Comparison of ENCODE assay signal across 25 cellular contexts in the genomic region with DNA sequence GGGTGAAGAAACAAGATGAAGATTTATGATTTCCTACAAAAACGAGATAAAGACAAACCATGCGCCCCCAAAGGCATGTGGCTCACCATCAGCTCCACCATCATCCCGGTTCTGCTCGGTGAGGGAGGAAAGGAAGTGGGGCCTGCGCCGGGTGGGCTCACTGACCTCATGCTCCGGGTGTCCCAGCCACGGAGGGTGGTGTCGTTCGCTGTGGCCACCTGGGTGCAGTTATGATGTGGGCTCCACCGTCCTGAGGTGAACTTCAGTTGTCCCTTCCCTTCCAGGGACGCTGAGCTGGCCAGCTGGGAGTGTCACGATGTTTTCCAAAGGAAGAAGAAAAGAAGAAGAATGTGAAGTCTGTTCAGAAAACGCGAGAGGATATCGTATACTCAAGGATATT.
"Had no signal": no experiment of that assay in that cellular context is flagged by ENCODE, and none has a peak within 500 bp of the region (broad histone marks: within the 10 kb centered on the region; RNA-seq: fewer than 3 reads in every experiment).

No MANE protein-coding gene starts in this region.

- H3K27me3 Mint-ChIP-seq: activated CD4-positive, alpha-beta memory T cell treated with anti-CD3 and anti-CD28 coated beads, Interleukin-2, amount 10 ng/mL, durations not matched to agents 7 days and 5 days; activated CD4-positive, alpha-beta T cell treated with anti-CD3 and anti-CD28 coated beads, Interleukin-2, amount 10 ng/mL, durations not matched to agents 7 days and 5 days; activated naive CD4-positive, alpha-beta T cell treated with anti-CD3 and anti-CD28 coated beads, Interleukin-2, amount 50 U/mL, for 24 hours; activated naive CD8-positive, alpha-beta T cell treated with anti-CD3 and anti-CD28 coated beads, Interleukin-2, amount 50 U/mL, for 24 hours had no signal

- FAIRE-seq: keratinocyte had no signal

- H3K9me3 ChIP-seq: psoas muscle, thoracic aorta, uterus had no signal

- H3K36me3 ChIP-seq: uterus had no signal

- H3K4me3 Mint-ChIP-seq: activated CD4-positive, alpha-beta memory T cell treated with anti-CD3 and anti-CD28 coated beads, Interleukin-2, amount 10 ng/mL, durations not matched to agents 7 days and 5 days; activated CD4-positive, alpha-beta T cell treated with anti-CD3 and anti-CD28 coated beads, Interleukin-2, amount 10 ng/mL, durations not matched to agents 7 days and 5 days; activated naive CD4-positive, alpha-beta T cell treated with anti-CD3 and anti-CD28 coated beads, Interleukin-2, amount 50 U/mL, for 24 hours; activated naive CD8-positive, alpha-beta T cell treated with anti-CD3 and anti-CD28 coated beads, Interleukin-2, amount 50 U/mL, for 24 hours; activated T-cell treated with anti-CD3 and anti-CD28 coated beads, Interleukin-2, amount 50 U/mL, for 4 hours; endodermal cell; neural crest cell; WTC11 had no signal

- H3K9me3 Mint-ChIP-seq: activated CD4-positive, alpha-beta memory T cell treated with anti-CD3 and anti-CD28 coated beads, Interleukin-2, amount 10 ng/mL, durations not matched to agents 7 days and 5 days; activated CD4-positive, alpha-beta T cell treated with anti-CD3 and anti-CD28 coated beads, Interleukin-2, amount 10 ng/mL, durations not matched to agents 7 days and 5 days; activated naive CD4-positive, alpha-beta T cell treated with anti-CD3 and anti-CD28 coated beads, Interleukin-2, amount 50 U/mL, for 24 hours; activated naive CD8-positive, alpha-beta T cell treated with anti-CD3 and anti-CD28 coated beads, Interleukin-2, amount 50 U/mL, for 24 hours; activated T-cell treated with anti-CD3 and anti-CD28 coated beads, Interleukin-2, amount 50 U/mL, for 4 hours; activated T-helper 2 cell treated with anti-CD3 and anti-CD28 coated beads, Interferon-gamma antibody, Interleukin-2, Interleukin-4, amounts not matched to agents 10 μg/mL and 5 μg/mL and 100 μg/mL, durations not matched to agents 14 hours and 24 hours and 36 hours; neural crest cell had no signal

- H3K4me1 Mint-ChIP-seq: endodermal cell had no signal

- H3K27ac ChIP-seq: parathyroid adenoma, psoas muscle, thoracic aorta, uterus had no signal

- H3K9ac ChIP-seq: parathyroid adenoma had no signal

- H2AFZ ChIP-seq: parathyroid adenoma had no signal

- H3K79me2 ChIP-seq: parathyroid adenoma had no signal

- H3K27ac Mint-ChIP-seq: activated CD4-positive, alpha-beta memory T cell treated with anti-CD3 and anti-CD28 coated beads, Interleukin-2, amount 10 ng/mL, durations not matched to agents 7 days and 5 days; activated CD4-positive, alpha-beta T cell treated with anti-CD3 and anti-CD28 coated beads, Interleukin-2, amount 10 ng/mL, durations not matched to agents 7 days and 5 days; activated naive CD4-positive, alpha-beta T cell treated with anti-CD3 and anti-CD28 coated beads, Interleukin-2, amount 50 U/mL, for 24 hours; activated naive CD8-positive, alpha-beta T cell treated with anti-CD3 and anti-CD28 coated beads, Interleukin-2, amount 50 U/mL, for 24 hours; activated T-helper 2 cell treated with anti-CD3 and anti-CD28 coated beads, Interferon-gamma antibody, Interleukin-2, Interleukin-4, amounts not matched to agents 10 μg/mL and 5 μg/mL and 100 μg/mL, durations not matched to agents 14 hours and 24 hours and 36 hours; endodermal cell had no signal

- DNase-seq: activated CD4-positive, alpha-beta memory T cell treated with anti-CD3 and anti-CD28 coated beads, Interleukin-2, amount 10 ng/mL, durations not matched to agents 7 days and 5 days; activated CD4-positive, alpha-beta T cell treated with anti-CD3 and anti-CD28 coated beads for 1 hour; activated CD4-positive, alpha-beta T cell treated with anti-CD3 and anti-CD28 coated beads, Interleukin-2, amount 10 ng/mL, durations not matched to agents 7 days and 5 days; activated naive CD8-positive, alpha-beta T cell treated with anti-CD3 and anti-CD28 coated beads, Interleukin-2, amount 50 U/mL, for 24 hours; activated T-cell treated with anti-CD3 and anti-CD28 coated beads, Interleukin-2, amount 50 U/mL, for 4 hours; cortex of kidney; endodermal cell; foreskin fibroblast; hippocampal formation; left cardiac atrium; left ventricle myocardium superior; occipital lobe; psoas muscle; stimulated activated naive CD8-positive, alpha-beta T cell treated with anti-CD3 and anti-CD28 coated beads, Interleukin-15, Interleukin-2, amounts not matched to agents 100 U/mL and 50 U/mL, for 24 hours; T-helper 2 cell; trophoblast cell; uterus had no signal

- H3K4me1 ChIP-seq: parathyroid adenoma, uterus had no signal

- H3K4me3 ChIP-seq: psoas muscle, thoracic aorta, uterus had no signal

- H3K27me3 ChIP-seq: uterus had no signal

- ATAC-seq: activated naive CD8-positive, alpha-beta T cell treated with anti-CD3 and anti-CD28 coated beads, Interleukin-2, amount 50 U/mL, for 24 hours; activated T-cell treated with anti-CD3 and anti-CD28 coated beads, Interleukin-2, amount 50 U/mL, for 4 hours; esophagus mucosa; left cardiac atrium; left ventricle myocardium superior; psoas muscle; stimulated activated naive CD8-positive, alpha-beta T cell treated with anti-CD3 and anti-CD28 coated beads, Interleukin-15, Interleukin-2, amounts not matched to agents 100 U/mL and 50 U/mL, for 24 hours; WTC11 had no signal
